1 cellular context compared by ENCODE assay signal in genomic region chr4:127601029-127601428, GRCh38.
A peak's percentile ranks its signal among the peaks of the same experiment; 100 is the strongest.
TF ChIP-seq lines count a peak whose summit lies in the region.

No MANE protein-coding gene starts in this region.

TF ChIP-seq in HepG2, 621 proteins besides CTCF, POLR2A, EP300 and RAD21:
- TF ChIP-seq ZNF891 (CRISPR knock-in tag; IDR thresholded peaks at IDR 0.05): no peak
- TF ChIP-seq ARID3A (IDR thresholded peaks at IDR 0.05; ENCODE audit: low read depth, low read length): 0 out of 2 replicates have a peak, but pooled peaks have one; percentile 21
